ENCODE assay signal across 20 cellular contexts in genomic region chr4:150012851-150013360, GRCh38.
DNase-seq lines count a peak whose midpoint lies in the region; ATAC-seq and TF ChIP-seq lines count a peak whose summit lies in the region.
"Had no signal": no experiment of that assay in that cellular context is flagged by ENCODE, and none has a peak within 500 bp of the region (broad histone marks: within the 10 kb centered on the region; RNA-seq: fewer than 3 reads in every experiment).

No MANE protein-coding gene starts in this region.

- no peak overlapping the region for H2AK9ac ChIP-seq in IMR-90 (replicated peaks; ENCODE audit: low read depth, low read length, poor library complexity)

- WGBS in IMR-90 (ENCODE audit: extremely low coverage in 2 of 2, insufficient read length in 1 of 2), 2 experiments, result no CpG with 5 or more reads among the region's 3 CpGs

- H4K5ac ChIP-seq in IMR-90 (ENCODE audit: low read depth, low read length), result no peak overlapping the region

- no peak overlapping the region for H2BK20ac ChIP-seq in IMR-90 (ENCODE audit: low read depth, low read length)

- H3K36me3 ChIP-seq in IMR-90 (ENCODE audit: control insufficient read depth, insufficient read depth, low read length), result no peaks in the 10 kb centered on the region
- H3K36me3 ChIP-seq: BE2C had no signal

- no peak overlapping the region for H3K23ac ChIP-seq in IMR-90 (ENCODE audit: low read depth, low read length)

- H4K8ac ChIP-seq in IMR-90 (ENCODE audit: low read depth in 2 of 2, low read length in 2 of 2), result no peak overlapping the region

- no peaks in the 10 kb centered on the region for H3K27me3 ChIP-seq in IMR-90 (ENCODE audit: control insufficient read depth, insufficient read depth, low read length)
- H3K27me3 ChIP-seq: BE2C had no signal

- in situ Hi-C loops in IMR-90 (cut with MboI; ENCODE audit: low sequenced_read_pairs), result loop anchor here (5.0 to 10.0 kb wide), 3 partner anchors 59 to 232 kb away; no protein-coding TSS in a partner anchor
- in situ Hi-C loops in SK-MEL-5 (cut with HindIII; ENCODE audit: low pct_unique_long_range_greater_than_20kb, low sequenced_read_pairs), result no loop called here

- H3K27ac ChIP-seq in IMR-90 (ENCODE audit: insufficient read depth, low read length), result no peak overlapping the region

- BruUV-seq in IMR-90 (replicated peaks; lab: Mats Ljungman, UMichigan), result no TSS peak

- no peaks in the 10 kb centered on the region; the same call in 1 of the 2 replicates for H3K9me1 ChIP-seq in IMR-90 (ENCODE audit: insufficient read depth, low read length)

- no peak overlapping the region for H3K4me2 ChIP-seq in IMR-90 (ENCODE audit: low read depth, low read length)

- TF ChIP-seq CTCF in IMR-90 (conservative IDR thresholded peaks at IDR 0.05; ENCODE audit: low read depth, low read length), result no peak
- no peak for TF ChIP-seq CTCF in foreskin fibroblast (IDR thresholded peaks at IDR 0.05; ENCODE audit: low read depth, low read length)

- CTCF ChIA-PET in IMR-90 (lab: Yijun Ruan, JAX), result interaction anchor here (1.5 kb wide), 1 partner anchor 196 kb away, joined by 3 read pairs; no protein-coding TSS in a partner anchor

- no peaks in the 10 kb centered on the region for H3K9me3 ChIP-seq in IMR-90 (ENCODE audit: control insufficient read depth, insufficient read depth, low read length)
- H3K9me3 ChIP-seq: BE2C had no signal

- no peak overlapping the region for H3K56ac ChIP-seq in IMR-90 (ENCODE audit: extremely low read depth, insufficient read depth, low read length)

- no peak overlapping the region for H4K91ac ChIP-seq in IMR-90 (ENCODE audit: insufficient read depth, low read depth, low read length)

- no peak overlapping the region for H2AK5ac ChIP-seq in IMR-90 (ENCODE audit: low read depth, low read length)

- no peak overlapping the region; the same call in 1 of the 2 replicates for H3K18ac ChIP-seq in IMR-90 (ENCODE audit: low read depth, low read length)

- peaks cover 4% of the 10 kb centered on the region; the same call in 1 of the 2 replicates for H3K4me1 ChIP-seq in IMR-90 (ENCODE audit: control insufficient read depth, insufficient read depth, low read length)
- H3K4me1 ChIP-seq: BE2C had no signal

- no peak overlapping the region for H3K4ac ChIP-seq in IMR-90 (ENCODE audit: low read depth, low read length)

- intact Hi-C loops in IMR-90 (cut with micrococcal nuclease), result loop anchor here (5.0 kb wide), 1 partner anchor 64 kb away; the partner anchor contains the start of gene DCLK2
- intact Hi-C loops in left ventricle myocardium superior (cut with micrococcal nuclease), result no loop called here

- no peak for TF ChIP-seq POLR2A in IMR-90 (IDR thresholded peaks at IDR 0.05; ENCODE audit: low read depth, low read length)

- POLR2A ChIA-PET in IMR-90 (lab: Charles Lee; ENCODE audit: unreplicated experiment), result no interaction called here

- DNase-seq in ELR (ENCODE audit: low read depth), result peak; percentile 21
- peak; percentile 37 for DNase-seq in IMR-90
- DNase-seq in SK-MEL-5 (ENCODE audit: low read depth, low spot score), result peak; percentile 25
- DNase-seq in foreskin fibroblast, result peak; percentile 13 to 51
- no peak for DNase-seq in NCI-H345 treated with DMSO at 0.1 percent for 48 hours (lab: John Stamatoyannopoulos, UW; ENCODE audit: unreplicated experiment)
- no peak for DNase-seq in left ventricle myocardium superior
- no peak for DNase-seq in ecto neural progenitor cell (ENCODE audit: low spot score)
- DNase-seq: BE2C; C1 segment of cervical spinal cord; CD4-positive, CD25-positive, alpha-beta regulatory T cell; CD8-positive, alpha-beta memory T cell; COR-L47; DMS 273 treated with DMSO at 0.1 percent for 48 hours; DMS53; DND-41; GDM1; GOT3; H7 had no signal

- no peak overlapping the region for H2BK120ac ChIP-seq in IMR-90 (ENCODE audit: low read depth, low read length)

- H4K20me1 ChIP-seq in IMR-90 (ENCODE audit: insufficient read depth, low read length), result no peaks in the 10 kb centered on the region

- dilution Hi-C loops in IMR-90 (cut with HindIII; ENCODE audit: low sequenced_read_pairs, unreplicated experiment), result no loop called here

- H3K4me3 ChIP-seq in IMR-90 (ENCODE audit: insufficient read depth, low read depth, low read length) (no peak overlapping the region), foreskin fibroblast (ENCODE audit: low read depth in 1 of 2, low read length in 2 of 2) (no peak overlapping the region)

- H3K79me1 ChIP-seq in IMR-90 (ENCODE audit: low read depth in 1 of 2, low read length in 2 of 2), result no peaks in the 10 kb centered on the region

- H3K9ac ChIP-seq in IMR-90 (ENCODE audit: low read depth, low read length), result no peak overlapping the region

- TF ChIP-seq RAD21 in IMR-90 (IDR thresholded peaks at IDR 0.05; ENCODE audit: low read length), result no peak

- H3K14ac ChIP-seq in IMR-90 (replicated peaks; ENCODE audit: low read depth, low read length), result no peak overlapping the region

- no peak overlapping the region for H2BK15ac ChIP-seq in IMR-90 (ENCODE audit: low read depth, low read length)

- no peak overlapping the region for H2BK5ac ChIP-seq in IMR-90 (ENCODE audit: low read depth, low read length, poor library complexity, severe bottlenecking)

- H2AFZ ChIP-seq in IMR-90 (replicated peaks; ENCODE audit: low read length, poor library complexity), result no peak overlapping the region

- no peak for ATAC-seq in IMR-90 (ENCODE audit: low read depth)
- no peak for ATAC-seq in left ventricle myocardium superior
- no peak for ATAC-seq in GM19351 (IDR thresholded peaks at IDR 0.05; ENCODE audit: unreplicated experiment)
- ATAC-seq: HCT116 had no signal

TF ChIP-seq in IMR-90, 13 proteins besides CTCF, POLR2A, EP300 and RAD21:
- TF ChIP-seq CEBPB (IDR thresholded peaks at IDR 0.05; ENCODE audit: low read depth, low read length), result no peak
- no peak for TF ChIP-seq SMC3 (IDR thresholded peaks at IDR 0.05; ENCODE audit: low read depth, low read length)
- TF ChIP-seq FOS (IDR thresholded peaks at IDR 0.05; ENCODE audit: low read depth, low read length), result no peak
- TF ChIP-seq, protein P1, sequence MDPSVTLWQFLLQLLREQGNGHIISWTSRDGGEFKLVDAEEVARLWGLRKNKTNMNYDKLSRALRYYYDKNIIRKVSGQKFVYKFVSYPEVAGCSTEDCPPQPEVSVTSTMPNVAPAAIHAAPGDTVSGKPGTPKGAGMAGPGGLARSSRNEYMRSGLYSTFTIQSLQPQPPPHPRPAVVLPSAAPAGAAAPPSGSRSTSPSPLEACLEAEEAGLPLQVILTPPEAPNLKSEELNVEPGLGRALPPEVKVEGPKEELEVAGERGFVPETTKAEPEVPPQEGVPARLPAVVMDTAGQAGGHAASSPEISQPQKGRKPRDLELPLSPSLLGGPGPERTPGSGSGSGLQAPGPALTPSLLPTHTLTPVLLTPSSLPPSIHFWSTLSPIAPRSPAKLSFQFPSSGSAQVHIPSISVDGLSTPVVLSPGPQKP (IDR thresholded peaks at IDR 0.05; ENCODE audit: borderline replicate concordance, low read depth, low read length), result no peak
- no peak for TF ChIP-seq MXI1 (IDR thresholded peaks at IDR 0.05; ENCODE audit: borderline replicate concordance, low read depth, low read length)
- no peak for TF ChIP-seq CHD1 (IDR thresholded peaks at IDR 0.05; ENCODE audit: low read depth, low read length)
- TF ChIP-seq MAZ (IDR thresholded peaks at IDR 0.05; ENCODE audit: borderline replicate concordance, low read depth, low read length), result no peak
- no peak for TF ChIP-seq BHLHE40 (IDR thresholded peaks at IDR 0.05; ENCODE audit: low read depth, low read length)
- no peak for TF ChIP-seq MAFK (IDR thresholded peaks at IDR 0.05; ENCODE audit: low read depth, low read length)
- TF ChIP-seq USF2 (IDR thresholded peaks at IDR 0.05; ENCODE audit: low read depth, low read length), result no peak
- TF ChIP-seq RFX5 (IDR thresholded peaks at IDR 0.05; ENCODE audit: low read depth, low read length), result no peak
- no peak for TF ChIP-seq RCOR1 (IDR thresholded peaks at IDR 0.05; ENCODE audit: insufficient replicate concordance, low read length)
- no peak for TF ChIP-seq NFE2L2 (IDR thresholded peaks at IDR 0.05; ENCODE audit: low read depth, low read length)

Comparison
In these comparisons a context has a peak if more than half of its experiments do, and no peak if none do; other contexts are left out.
1. DNase-seq: peak in ELR (single experiment), IMR-90 (single experiment), SK-MEL-5 (single experiment) and foreskin fibroblast (2 of 2); none in NCI-H345 treated with DMSO at 0.1 percent for 48 hours (single experiment), left ventricle myocardium superior (single experiment) and ecto neural progenitor cell (single experiment).